8 cellular contexts compared by ENCODE assay signal in the genomic region with DNA sequence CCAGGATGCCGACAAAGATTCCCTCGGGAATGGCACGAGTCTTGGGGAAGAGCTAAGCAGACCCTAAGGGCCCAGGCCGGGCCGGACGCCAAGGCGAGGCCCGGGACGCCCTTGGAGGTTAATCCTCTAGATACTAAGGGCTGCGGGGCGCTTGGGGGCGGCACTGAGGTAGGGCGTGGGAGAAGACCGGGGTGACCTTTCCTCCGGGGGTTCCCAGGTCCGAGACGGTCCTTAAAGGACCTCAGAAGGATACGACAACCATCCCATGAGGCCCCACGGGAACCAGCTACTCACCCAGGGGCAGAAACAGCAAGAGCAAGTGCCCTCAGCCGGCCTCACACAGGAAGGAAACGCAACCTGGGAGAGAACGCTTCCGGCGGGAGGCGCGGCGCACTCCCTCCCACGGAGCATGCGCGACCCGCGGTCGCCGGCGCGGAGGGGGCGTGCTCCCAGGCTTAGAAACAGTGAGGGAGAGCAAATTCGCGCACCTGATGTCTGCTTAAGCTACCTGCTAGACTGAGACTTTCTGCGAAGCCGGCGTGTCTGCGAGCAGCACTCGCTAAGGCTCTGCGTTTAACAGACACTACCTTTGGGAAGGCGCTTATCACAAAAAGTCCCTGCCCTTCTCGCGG. TPM values are rescaled to one million over a fixed set of nuclear protein-coding genes. Genes with fewer than 3 reads are reported as not detected.
DNase-seq lines count a peak whose midpoint lies in the region; ATAC-seq, FAIRE-seq and TF ChIP-seq lines count a peak whose summit lies in the region.

Gene ATAD1 (minus strand): TSS at position 354 of the 632 bp plus-strand sequence. CDS start 3,627 bp downstream, outside the sequence.

- H3K36me3 ChIP-seq in left ventricle myocardium inferior (peaks cover 8% of the 10 kb centered on the region), psoas muscle (ENCODE audit: insufficient read depth in 1 of 2, low read depth in 1 of 2) (peaks cover 0 to 9% of the 10 kb centered on the region in 2 donors)

- peak; percentile 83 for ATAC-seq in HG02759 (IDR thresholded peaks at IDR 0.05; ENCODE audit: unreplicated experiment)
- peak; percentile 97 to 98 (median 98) for ATAC-seq in psoas muscle

- H3K4me1 ChIP-seq in left ventricle myocardium inferior = peaks cover 38% of the 10 kb centered on the region
- H3K4me1 ChIP-seq in psoas muscle = peaks cover 26% of the 10 kb centered on the region

- DNase-seq in NCI-H1417 (lab: John Stamatoyannopoulos, UW) = peak; percentile 76 to 90 (median 81)
- peak; percentile 75 to 93 (median 83) for DNase-seq in T-helper 1 cell
- peak; percentile 80 for DNase-seq in amniotic epithelial cell (ENCODE audit: low read depth)
- DNase-seq in left ventricle myocardium inferior = peak; percentile 85
- DNase-seq in psoas muscle = peak; percentile 84 to 91
- peak; percentile 90 for DNase-seq in urothelium cell line (ENCODE audit: low spot score)

- H3K9me3 ChIP-seq in left ventricle myocardium inferior (replicated peaks) (no peaks in the 10 kb centered on the region), psoas muscle (no peaks in the 10 kb centered on the region)

- intact Hi-C loops in left ventricle myocardium inferior (cut with micrococcal nuclease) = no loop called here
- intact Hi-C loops in psoas muscle (cut with DNase I) = no loop called here

- TF ChIP-seq CTCF in GM12872 (IDR thresholded peaks at IDR 0.05; ENCODE audit: insufficient read depth, low read depth, low read length) = 0 out of 3 replicates have a peak, but pooled peaks have one; percentile 24
- TF ChIP-seq CTCF in left ventricle myocardium inferior (IDR thresholded peaks at IDR 0.05; ENCODE audit: borderline replicate concordance) = peak; percentile 43
- no peak for TF ChIP-seq CTCF in psoas muscle (IDR thresholded peaks at IDR 0.05)

- WGBS in psoas muscle, 3 donors = 0% methylated on average over 48 of the region's 48 CpGs

- FAIRE-seq in urothelium cell line (lab: Jason Lieb, UNC) = peak; percentile 40

- H3K27me3 ChIP-seq in left ventricle myocardium inferior (ENCODE audit: low read depth) = no peaks in the 10 kb centered on the region
- no peaks in the 10 kb centered on the region for H3K27me3 ChIP-seq in psoas muscle (ENCODE audit: insufficient read depth in 3 of 3, low read length in 2 of 3)

- H3K27ac ChIP-seq in left ventricle myocardium inferior (replicated peaks) (peak within 1 kb of the TSS; percentile 91), psoas muscle (peak within 1 kb of the TSS; percentile 91)

- peak within 1 kb of the TSS; percentile 81 for H3K4me3 ChIP-seq in left ventricle myocardium inferior
- H3K4me3 ChIP-seq in psoas muscle = peak within 1 kb of the TSS; percentile 75

RNA-seq across cellular contexts. Expression of gene ATAD1, which starts in this region (rescaled TPM):
- total RNA-seq in left ventricle myocardium inferior (93.2 TPM), psoas muscle (10 to 100 TPM; 38.6 to 84.6 (median 52.6) TPM)
- polyA plus RNA-seq in psoas muscle = 10 to 100 TPM; 43.7 to 73.5 (median 58.5) TPM

Comparison
In these comparisons a context has a peak if more than half of its experiments do, and no peak if none do; other contexts are left out.
1. Peak in every context shown above with its lines: DNase-seq, ATAC-seq, H3K4me3 ChIP-seq and H3K27ac ChIP-seq.